Comparison of ENCODE assay signal across 8 cellular contexts in the genomic region with DNA sequence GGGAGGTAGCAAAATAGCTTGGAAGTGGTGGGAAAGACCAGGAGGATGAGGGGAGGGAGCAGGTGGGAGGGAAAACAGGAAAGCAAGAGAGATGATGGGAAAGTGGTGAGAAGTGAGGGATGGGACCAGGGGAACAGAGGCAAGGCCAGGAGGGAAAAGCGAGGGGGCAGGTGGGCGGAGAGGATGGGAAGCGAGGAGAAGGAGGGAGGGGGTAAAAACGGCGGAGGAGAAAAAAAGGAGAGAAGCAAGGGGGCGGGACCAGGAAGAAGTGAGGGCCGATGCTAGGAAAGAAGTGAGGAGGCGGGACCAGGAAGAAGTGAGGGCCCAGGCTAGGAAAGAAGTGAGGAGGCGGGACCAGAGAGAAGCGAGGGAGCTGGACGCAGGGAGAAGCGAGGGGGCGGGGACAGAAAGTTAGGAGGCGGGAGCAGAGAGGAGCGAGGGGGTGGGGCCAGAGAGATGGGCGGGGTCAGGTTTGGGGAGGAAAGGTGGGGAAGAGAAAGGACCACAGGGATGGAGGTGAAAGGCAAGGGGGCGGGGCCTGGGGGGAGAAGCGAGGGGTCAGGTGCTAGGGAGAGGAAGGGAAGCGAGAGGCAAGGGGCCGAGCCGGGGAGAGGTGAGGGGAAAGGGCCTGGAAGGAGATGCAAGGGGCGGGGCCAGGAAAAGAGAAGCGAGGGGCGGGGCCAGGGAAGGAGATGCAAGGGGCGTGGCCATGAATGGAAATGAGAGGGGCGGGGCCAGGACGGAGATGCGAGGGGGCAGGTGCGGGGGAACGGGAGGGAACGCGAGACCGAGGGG. TPM values are rescaled to one million over a fixed set of nuclear protein-coding genes. Genes with fewer than 3 reads are reported as not detected.
A peak's percentile ranks its signal among the peaks of the same experiment; 100 is the strongest.
DNase-seq lines count a peak whose midpoint lies in the region; ATAC-seq and TF ChIP-seq lines count a peak whose summit lies in the region.

No MANE protein-coding gene starts in this region.

- H3K4me1 Mint-ChIP-seq in T-helper 1 cell treated with Interleukin-12 subunit alpha and Interleukin-12 subunit beta and Interleukin-4 antibody, amounts not matched to agents 30 μg/mL and 1 μg/mL, for 36 hours (ENCODE audit: low read depth), result peaks cover 28% of the 10 kb centered on the region

- 8 to 9% methylated on average over 14 to 19 of the region's 33 CpGs for WGBS in transverse colon (ENCODE audit: low coverage in 1 of 2), 2 donors

- H3K4me3 ChIP-seq in transverse colon, result peak overlapping the region; percentile 97 to 100 (median 100)

- H3K9me3 ChIP-seq in transverse colon, result no peaks in the 10 kb centered on the region

- DNase-seq in A172 (ENCODE audit: low spot score) (peak; percentile 95), NCI-H1417 treated with DMSO at 0.1 percent for 48 hours (lab: John Stamatoyannopoulos, UW) (peak; percentile 63), amniotic epithelial cell (ENCODE audit: low read depth) (peak; percentile 95), left ventricle myocardium superior (peak; percentile 91), posterior vena cava (ENCODE audit: low spot score) (peak; percentile 98), transverse colon (peak; percentile 97)

- no peak for TF ChIP-seq CTCF in transverse colon (IDR thresholded peaks at IDR 0.05)

- no peaks in the 10 kb centered on the region for H3K36me3 ChIP-seq in transverse colon

- peak overlapping the region; percentile 97 for H3K4me3 Mint-ChIP-seq in T-helper 1 cell treated with Interleukin-12 subunit alpha and Interleukin-12 subunit beta and Interleukin-4 antibody, amounts not matched to agents 30 μg/mL and 1 μg/mL, for 36 hours

- peak overlapping the region; percentile 94 for H3K27ac Mint-ChIP-seq in T-helper 1 cell treated with Interleukin-12 subunit alpha and Interleukin-12 subunit beta and Interleukin-4 antibody, amounts not matched to agents 30 μg/mL and 1 μg/mL, for 36 hours

- H3K9me3 Mint-ChIP-seq in T-helper 1 cell treated with Interleukin-12 subunit alpha and Interleukin-12 subunit beta and Interleukin-4 antibody, amounts not matched to agents 30 μg/mL and 1 μg/mL, for 36 hours, result no peaks in the 10 kb centered on the region

- intact Hi-C loops in left ventricle myocardium superior (cut with micrococcal nuclease) (loop anchor here (10.0 kb wide), 1 partner anchor 98 kb away; no protein-coding TSS in a partner anchor), posterior vena cava (cut with DNase I) (loop anchor here (5.0 to 10.0 kb wide), 3 partner anchors 111 to 1052 kb away; no protein-coding TSS in a partner anchor), transverse colon (cut with DNase I; ENCODE audit: low total_unique reads) (no loop called here)

- H3K27ac ChIP-seq in transverse colon, result peak overlapping the region; percentile 99 to 100 (median 100)

- H3K27me3 ChIP-seq in transverse colon, result no peaks in the 10 kb centered on the region

- peaks cover 5 to 55% (median 21%) of the 10 kb centered on the region in 4 donors for H3K4me1 ChIP-seq in transverse colon

- no peak for TF ChIP-seq POLR2A in transverse colon (IDR thresholded peaks at IDR 0.05)

- no peaks in the 10 kb centered on the region for H3K27me3 Mint-ChIP-seq in T-helper 1 cell treated with Interleukin-12 subunit alpha and Interleukin-12 subunit beta and Interleukin-4 antibody, amounts not matched to agents 30 μg/mL and 1 μg/mL, for 36 hours (ENCODE audit: low read depth)

- no peak for TF ChIP-seq EP300 in transverse colon (IDR thresholded peaks at IDR 0.05; ENCODE audit: low read depth)

- H3K36me3 Mint-ChIP-seq in T-helper 1 cell treated with Interleukin-12 subunit alpha and Interleukin-12 subunit beta and Interleukin-4 antibody, amounts not matched to agents 30 μg/mL and 1 μg/mL, for 36 hours (ENCODE audit: low read depth), result peaks cover 8% of the 10 kb centered on the region

- in situ Hi-C loops in transverse colon (cut with MboI; ENCODE audit: low pct_ligation_motif_present in 1 of 4, low pct_unique_long_range_greater_than_20kb in 1 of 4, low sequenced_read_pairs in 3 of 4), result loop anchor here in 1 of 4 donors (10.0 kb wide), 1 partner anchor 98 kb away; no protein-coding TSS in a partner anchor

- ATAC-seq in GM19395 (IDR thresholded peaks at IDR 0.05; ENCODE audit: unreplicated experiment), result peak; percentile 6
- ATAC-seq in left ventricle myocardium superior, result peak; percentile 78

RNA-seq across cellular contexts. Expression of gene SMURF1, which starts 1.0 kb away (rescaled TPM):
- 19.7 and 20.0 TPM in 2 replicates for total RNA-seq in A172 (2014; rRNA removed; shearing (Covaris generic))
- total RNA-seq in left ventricle myocardium superior (11.5 TPM), posterior vena cava (10 to 100 TPM; 25.0 to 27.2 TPM), transverse colon (10 to 100 TPM; 25.3 to 47.5 (median 36.5) TPM)

Comparison
In these comparisons a context has a peak if more than half of its experiments do, and no peak if none do; other contexts are left out.
1. Peak in every context shown above with its lines: DNase-seq, ATAC-seq, H3K4me3 ChIP-seq and H3K27ac ChIP-seq.